In genomic region chr11:86923993-86924766, GRCh38 we compare ENCODE assay signal across 13 cellular contexts. TPM values are rescaled to one million over a fixed set of nuclear protein-coding genes. Genes with fewer than 3 reads are reported as not detected.
DNase-seq lines count a peak whose midpoint lies in the region; ATAC-seq and TF ChIP-seq lines count a peak whose summit lies in the region.
"Had no signal": no experiment of that assay in that cellular context is flagged by ENCODE, and none has a peak within 500 bp of the region (broad histone marks: within the 10 kb centered on the region; RNA-seq: fewer than 3 reads in every experiment).

No MANE protein-coding gene starts in this region.

- H3K36me3 Mint-ChIP-seq in endothelial cell (ENCODE audit: low read depth, unreplicated experiment) = no peaks in the 10 kb centered on the region
- H3K36me3 Mint-ChIP-seq: activated CD4-positive, alpha-beta memory T cell treated with anti-CD3 and anti-CD28 coated beads for 36 hours; naive thymus-derived CD8-positive, alpha-beta T cell had no signal

- intact Hi-C loops in left cardiac atrium (cut with DNase I) (loop anchor here (5.0 to 10.0 kb wide), 2 partner anchors 52 to 469 kb away; no protein-coding TSS in a partner anchor), right cardiac atrium (cut with DNase I) (no loop called here), right lobe of liver (cut with DNase I) (no loop called here), prostate gland (cut with DNase I) (no loop called here)

- ATAC-seq in left cardiac atrium = peak; percentile 14 to 26
- no peak for ATAC-seq in right cardiac atrium
- ATAC-seq in right lobe of liver = peak; percentile 70 to 94 (median 72)
- ATAC-seq: naive thymus-derived CD8-positive, alpha-beta T cell; Panc1 had no signal

- peaks cover 3% of the 10 kb centered on the region for H3K27me3 Mint-ChIP-seq in endothelial cell (ENCODE audit: unreplicated experiment)

- no peaks in the 10 kb centered on the region for H3K9me3 Mint-ChIP-seq in endothelial cell (ENCODE audit: unreplicated experiment)
- H3K9me3 Mint-ChIP-seq: activated CD4-positive, alpha-beta memory T cell treated with anti-CD3 and anti-CD28 coated beads for 36 hours; naive thymus-derived CD8-positive, alpha-beta T cell had no signal

- H3K4me3 ChIP-seq in right cardiac atrium (ENCODE audit: low read length) (no peak overlapping the region), right lobe of liver (no peak overlapping the region), MG63 (no peak overlapping the region), prostate gland (no peak overlapping the region)
- H3K4me3 ChIP-seq: skin epidermis had no signal

- TF ChIP-seq CTCF in endothelial cell (IDR thresholded peaks at IDR 0.05; ENCODE audit: unreplicated experiment) (no peak), right lobe of liver (IDR thresholded peaks at IDR 0.05) (no peak), prostate gland (IDR thresholded peaks at IDR 0.05) (no peak)

- no peaks in the 10 kb centered on the region for H3K36me3 ChIP-seq in right lobe of liver
- H3K36me3 ChIP-seq in MG63 = no peaks in the 10 kb centered on the region
- H3K36me3 ChIP-seq in prostate gland = no peaks in the 10 kb centered on the region

- DNase-seq in left cardiac atrium (no peak), right cardiac atrium (no peak), endothelial cell (ENCODE audit: low spot score) (peak; percentile 22), right lobe of liver (no peak), MG63 (no peak), A172 (ENCODE audit: low spot score) (no peak), prostate gland (ENCODE audit: low spot score) (no peak)
- no peak for DNase-seq in effector CD4-positive, alpha-beta T cell
- DNase-seq: activated CD4-positive, alpha-beta memory T cell treated with anti-CD3 and anti-CD28 coated beads for 36 hours; central memory CD4-positive, alpha-beta T cell; naive thymus-derived CD8-positive, alpha-beta T cell had no signal

- H3K4me1 Mint-ChIP-seq in endothelial cell (ENCODE audit: unreplicated experiment) = peaks cover 15% of the 10 kb centered on the region
- H3K4me1 Mint-ChIP-seq: naive thymus-derived CD8-positive, alpha-beta T cell had no signal

- H3K9me3 ChIP-seq in right cardiac atrium (ENCODE audit: control insufficient read depth, low read length) = no peaks in the 10 kb centered on the region
- H3K9me3 ChIP-seq in right lobe of liver = no peaks in the 10 kb centered on the region
- no peaks in the 10 kb centered on the region for H3K9me3 ChIP-seq in MG63
- H3K9me3 ChIP-seq in prostate gland = no peaks in the 10 kb centered on the region

- H3K4me3 Mint-ChIP-seq in endothelial cell (ENCODE audit: unreplicated experiment) = no peak overlapping the region
- H3K4me3 Mint-ChIP-seq: activated CD4-positive, alpha-beta memory T cell treated with anti-CD3 and anti-CD28 coated beads for 36 hours; naive thymus-derived CD8-positive, alpha-beta T cell had no signal

- H3K27ac ChIP-seq in right cardiac atrium (ENCODE audit: low read length) (no peak overlapping the region), right lobe of liver (no peak overlapping the region), prostate gland (no peak overlapping the region)
- H3K27ac ChIP-seq: skin epidermis had no signal

- peaks cover 3% of the 10 kb centered on the region for H3K4me1 ChIP-seq in right cardiac atrium (ENCODE audit: control insufficient read depth, insufficient read depth, low read length)
- H3K4me1 ChIP-seq in right lobe of liver = peaks cover 0 to 7% (median 0%) of the 10 kb centered on the region in 4 donors
- no peaks in the 10 kb centered on the region for H3K4me1 ChIP-seq in prostate gland (replicated peaks)

- H3K27ac Mint-ChIP-seq in endothelial cell (ENCODE audit: unreplicated experiment) = peak overlapping the region; percentile 34
- H3K27ac Mint-ChIP-seq: activated CD4-positive, alpha-beta memory T cell treated with anti-CD3 and anti-CD28 coated beads for 36 hours; naive thymus-derived CD8-positive, alpha-beta T cell had no signal

- H3K27me3 ChIP-seq in right cardiac atrium (ENCODE audit: control insufficient read depth, insufficient read depth) (no peaks in the 10 kb centered on the region), right lobe of liver (no peaks in the 10 kb centered on the region), MG63 (no peaks in the 10 kb centered on the region), prostate gland (replicated peaks; ENCODE audit: insufficient read depth) (no peaks in the 10 kb centered on the region)

- no peak for TF ChIP-seq POLR2A in right lobe of liver (IDR thresholded peaks at IDR 0.05)
- TF ChIP-seq POLR2A in prostate gland (IDR thresholded peaks at IDR 0.05) = no peak

- WGBS in right cardiac atrium = 75% methylated on average over 6 of the region's 6 CpGs
- 67% methylated on average over 6 of the region's 6 CpGs for WGBS in right lobe of liver (ENCODE audit: insufficient coverage, low coverage, low lambda C conversion rate, missing lambda C conversion rate)
- 71% methylated on average over 6 of the region's 6 CpGs for WGBS in prostate gland

RNA-seq across cellular contexts. Expression of gene FZD4, which starts 31.0 kb away (rescaled TPM):
- total RNA-seq in left cardiac atrium (10 to 100 TPM; 45.5 to 54.2 TPM), right cardiac atrium (10 to 100 TPM; 20.6 to 28.3 (median 24.6) TPM), endothelial cell (ENCODE audit: unreplicated experiment) (71.5 TPM), right lobe of liver (10 to 100 TPM; 12.5 to 26.1 (median 17.1) TPM), prostate gland (10 to 100 TPM; 34.3 to 38.3 TPM)
- 13.9 TPM for polyA plus RNA-seq in right cardiac atrium
- 0.16 and 0.99 TPM in 2 replicates for total RNA-seq in MG63 (2014; rRNA removed; shearing (Covaris generic); ENCODE audit: low replicate concordance)
- 2.0 and 2.8 TPM in 2 replicates for total RNA-seq in A172 (2014; rRNA removed; shearing (Covaris generic))
- total RNA-seq: naive thymus-derived CD8-positive, alpha-beta T cell had no signal
- polyA plus RNA-seq: naive thymus-derived CD8-positive, alpha-beta T cell had no signal

Comparison
In these comparisons a context has a peak if more than half of its experiments do, and no peak if none do; other contexts are left out.
1. ATAC-seq: peak in left cardiac atrium (2 of 2) and right lobe of liver (4 of 4); none in right cardiac atrium (0 of 2).
2. intact Hi-C loops: an anchor here in left cardiac atrium (5.0 to 10.0 kb wide); none called in right cardiac atrium, right lobe of liver and prostate gland.